14 cellular contexts compared by ENCODE assay signal in genomic region chr17:33204156-33204555, GRCh38.
DNase-seq lines count a peak whose midpoint lies in the region; ATAC-seq and TF ChIP-seq lines count a peak whose summit lies in the region.
"Had no signal": no experiment of that assay in that cellular context is flagged by ENCODE, and none has a peak within 500 bp of the region (broad histone marks: within the 10 kb centered on the region; RNA-seq: fewer than 3 reads in every experiment).

No MANE protein-coding gene starts in this region.

- no peaks in the 10 kb centered on the region for H3K27me3 ChIP-seq in right atrium auricular region

- intact Hi-C loops in left ventricle myocardium superior (cut with micrococcal nuclease): no loop called here

- H3K36me3 ChIP-seq in right atrium auricular region: no peaks in the 10 kb centered on the region

- no peak for TF ChIP-seq CTCF in right atrium auricular region (IDR thresholded peaks at IDR 0.05)
- no peak for TF ChIP-seq CTCF in GM10266 (IDR thresholded peaks at IDR 0.05; ENCODE audit: control insufficient read depth, insufficient read depth, low read depth, missing control alignments)

- H3K4me1 ChIP-seq in right atrium auricular region: no peaks in the 10 kb centered on the region

- DNase-seq in right atrium auricular region (ENCODE audit: low spot score) (peak; percentile 7), left ventricle myocardium superior (no peak), cerebellar cortex (ENCODE audit: low spot score) (peak; percentile 50), mesenteric fat pad (ENCODE audit: low spot score) (peak; percentile 72), GM10266 (ENCODE audit: extremely low spot score) (no peak)
- DNase-seq: Calu3; CD4-positive, alpha-beta memory T cell; COR-L47; DMS79; EL; GF-D8; GOT3; HCEC 1CT had no signal

- H3K4me3 ChIP-seq in right atrium auricular region: no peak overlapping the region

- no peaks in the 10 kb centered on the region for H3K9me3 ChIP-seq in right atrium auricular region

- ATAC-seq in left ventricle myocardium superior (no peak), GM21737 (IDR thresholded peaks at IDR 0.05; ENCODE audit: unreplicated experiment) (no peak)

- no peak overlapping the region for H3K27ac ChIP-seq in right atrium auricular region

Comparison
In these comparisons a context has a peak if more than half of its experiments do, and no peak if none do; other contexts are left out.
1. DNase-seq: peak in right atrium auricular region (single experiment), cerebellar cortex (single experiment) and mesenteric fat pad (single experiment); none in left ventricle myocardium superior (single experiment) and GM10266 (single experiment).